In the genomic region with DNA sequence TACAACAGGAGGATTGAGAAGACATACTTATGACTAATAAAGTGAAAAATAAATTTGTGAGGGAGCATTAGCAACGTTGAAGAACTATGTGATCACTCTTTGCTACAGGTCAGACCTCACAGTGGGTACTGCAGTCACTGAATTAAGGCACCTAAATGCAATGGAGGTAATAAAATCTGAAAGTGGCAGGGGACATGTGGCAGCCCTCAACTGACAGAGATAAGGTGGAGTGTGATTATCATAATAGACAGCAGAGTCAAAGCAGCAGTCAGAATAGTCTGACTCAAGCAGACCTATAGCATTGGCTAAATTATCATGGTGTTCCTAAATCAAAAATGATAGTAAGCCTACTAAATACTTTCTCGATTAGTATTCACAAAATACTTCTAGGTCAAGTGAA, we compare ENCODE assay signal across 30 cellular contexts.
"Had no signal": no experiment of that assay in that cellular context is flagged by ENCODE, and none has a peak within 500 bp of the region (broad histone marks: within the 10 kb centered on the region; RNA-seq: fewer than 3 reads in every experiment).

No MANE protein-coding gene starts in this region.

- H3K27me3 ChIP-seq: adrenal gland, ascending aorta, body of pancreas, brain microvascular endothelial cell, breast epithelium, cardiac muscle cell had no signal

- H3K27ac ChIP-seq: adrenal gland, ascending aorta, body of pancreas, brain microvascular endothelial cell, breast epithelium, cardiac muscle cell had no signal

- H3K4me1 ChIP-seq: adrenal gland, ascending aorta, body of pancreas, breast epithelium had no signal

- H3K4me3 ChIP-seq: adrenal gland, ascending aorta, body of pancreas, breast epithelium, cardiac muscle cell had no signal

- H3K36me3 ChIP-seq: adrenal gland, ascending aorta, brain microvascular endothelial cell, breast epithelium, cardiac muscle cell had no signal

- ATAC-seq: activated naive CD4-positive, alpha-beta T cell treated with anti-CD3 and anti-CD28 coated beads, Interleukin-2, amount 50 U/mL, for 72 hours; activated naive CD8-positive, alpha-beta T cell treated with anti-CD3 and anti-CD28 coated beads, Interleukin-2, amount 50 U/mL, for 24 hours; activated T-cell treated with anti-CD3 and anti-CD28 coated beads, Interleukin-2, amount 50 U/mL, for 4 hours; activated T-cell treated with anti-CD3 and anti-CD28 coated beads, Interleukin-2, amount 50 U/mL, for 72 hours; activated T-helper 17 cell treated with anti-CD3 and anti-CD28 coated beads, Interleukin-2, amount 50 U/mL, for 72 hours; body of pancreas had no signal

- DNase-seq: activated effector memory CD4-positive, alpha-beta T cell treated with anti-CD3 and anti-CD28 coated beads, Interleukin-2, amount 50 U/mL, for 16 hours; activated effector memory CD4-positive, alpha-beta T cell treated with Interleukin-2 at 50 U/mL for 16 hours; activated gamma-delta T cell; activated gamma-delta T cell treated with Interleukin-2 at 50 U/mL for 16 hours; activated naive CD4-positive, alpha-beta T cell; activated naive CD4-positive, alpha-beta T cell treated with anti-CD3 and anti-CD28 coated beads for 36 hours; activated naive CD4-positive, alpha-beta T cell treated with anti-CD3 and anti-CD28 coated beads, Interleukin-2, amount 10 ng/mL, durations not matched to agents 7 days and 5 days; activated naive CD4-positive, alpha-beta T cell treated with anti-CD3 and anti-CD28 coated beads, Interleukin-2, amount 50 U/mL, for 16 hours; activated naive CD4-positive, alpha-beta T cell treated with Interleukin-2 at 50 U/mL for 16 hours; activated naive CD8-positive, alpha-beta T cell treated with anti-CD3 and anti-CD28 coated beads for 36 hours; activated naive CD8-positive, alpha-beta T cell treated with anti-CD3 and anti-CD28 coated beads, Interleukin-2, amount 10 ng/mL, durations not matched to agents 7 days and 5 days; activated naive CD8-positive, alpha-beta T cell treated with anti-CD3 and anti-CD28 coated beads, Interleukin-2, amount 50 U/mL, for 24 hours; activated T-cell treated with anti-CD3 and anti-CD28 coated beads, Interleukin-2, amount 50 U/mL, for 4 hours; activated T-cell treated with anti-CD3 and anti-CD28 coated beads, Interleukin-2, amount 50 U/mL, for 48 hours; activated T-cell treated with anti-CD3 and anti-CD28 coated beads, Interleukin-2, amount 50 U/mL, for 72 hours; adrenal gland; amniotic stem cell; amygdala; anterior cingulate cortex; aorta; body of pancreas; brain microvascular endothelial cell; caudate nucleus; central memory CD4-positive, alpha-beta T cell; cerebellar nuclear complex had no signal

- H3K9me3 ChIP-seq: adrenal gland, ascending aorta, body of pancreas, breast epithelium had no signal
